16 cellular contexts compared by ENCODE assay signal in genomic region chr13:39516140-39516539, GRCh38.
DNase-seq lines count a peak whose midpoint lies in the region; ATAC-seq and TF ChIP-seq lines count a peak whose summit lies in the region.
"Had no signal": no experiment of that assay in that cellular context is flagged by ENCODE, and none has a peak within 500 bp of the region (broad histone marks: within the 10 kb centered on the region; RNA-seq: fewer than 3 reads in every experiment).

No MANE protein-coding gene starts in this region.

- ATAC-seq in lower lobe of right lung = peak; percentile 58 to 81

- H3K4ac ChIP-seq in H9 (ENCODE audit: low read depth, low read length) = no peak overlapping the region

- H3K79me2 ChIP-seq in OCI-LY7 (ENCODE audit: insufficient read depth, low read depth, low read length) (peaks cover 5% of the 10 kb centered on the region; the same call in 1 of the 2 replicates), H9 (ENCODE audit: insufficient read depth, low read length) (no peaks in the 10 kb centered on the region)

- H3K27me3 ChIP-seq in lower lobe of right lung (ENCODE audit: low read depth) (no peaks in the 10 kb centered on the region), H9 (ENCODE audit: insufficient read depth, low read length) (no peaks in the 10 kb centered on the region)
- H3K27me3 ChIP-seq: dorsolateral prefrontal cortex, thyroid gland had no signal

- no TSS peak for BruUV-seq in OCI-LY7 (replicated peaks; lab: Mats Ljungman, UMichigan)

- H2BK12ac ChIP-seq in H9 (ENCODE audit: insufficient read length, low read depth, low read length) = no peak overlapping the region

- H2AK5ac ChIP-seq in H9 (ENCODE audit: insufficient read length, low read length) = no peak overlapping the region

- H2BK5ac ChIP-seq in H9 (ENCODE audit: insufficient read length, low read length) = no peak overlapping the region

- POLR2A ChIA-PET in OCI-LY7 (lab: Charles Lee) = interaction anchor here (1.2 kb wide), 2 partner anchors 9 to 22 kb away, joined by 3 to 4 read pairs; no protein-coding TSS in a partner anchor

- H3K4me3 Mint-ChIP-seq in H9 = no peak overlapping the region
- H3K4me3 Mint-ChIP-seq: activated CD4-positive, alpha-beta T cell treated with anti-CD3 and anti-CD28 coated beads, Interleukin-2, amount 10 ng/mL, durations not matched to agents 7 days and 5 days had no signal

- H3K4me1 ChIP-seq in lower lobe of right lung (peaks cover 9% of the 10 kb centered on the region), OCI-LY7 (ENCODE audit: insufficient read depth, low read length, poor library complexity, severe bottlenecking) (peaks cover under 1% of the 10 kb centered on the region), H9 (ENCODE audit: insufficient read depth, low read length) (no peaks in the 10 kb centered on the region; the same call in 1 of the 2 replicates)
- H3K4me1 ChIP-seq: thyroid gland had no signal

- no peak overlapping the region for H3K56ac ChIP-seq in H9 (ENCODE audit: insufficient read length, low read depth, low read length)

- H3K23me2 ChIP-seq in H9 (ENCODE audit: insufficient read length, low read depth, low read length, poor library complexity, severe bottlenecking) = no peaks in the 10 kb centered on the region

- no peak overlapping the region for H3K18ac ChIP-seq in H9 (ENCODE audit: insufficient read length, low read depth, low read length)

- H2AFZ ChIP-seq in OCI-LY7 (ENCODE audit: low read length) (no peak overlapping the region), H9 (ENCODE audit: low read length) (no peak overlapping the region)

- H3K14ac ChIP-seq in H9 (ENCODE audit: insufficient read depth, low read length) = no peak overlapping the region

- no peak overlapping the region for H2BK20ac ChIP-seq in H9 (ENCODE audit: low read depth, low read length, poor library complexity, severe bottlenecking)

- TF ChIP-seq CTCF in AG10803 (conservative IDR thresholded peaks at IDR 0.05; ENCODE audit: low read length) (no peak), lower lobe of right lung (IDR thresholded peaks at IDR 0.05) (no peak), OCI-LY7 (conservative IDR thresholded peaks at IDR 0.05; ENCODE audit: low read length) (no peak), H9 (conservative IDR thresholded peaks at IDR 0.05) (no peak)

- DNase-seq in AG10803 (ENCODE audit: low read depth) (peak; percentile 69), NCI-H146 (lab: John Stamatoyannopoulos, UW) (peak; percentile 64), cerebellum (ENCODE audit: low spot score) (peak; percentile 40), lower lobe of right lung (no peak), OCI-LY7 (ENCODE audit: low spot score) (no peak), H9 (no peak), MV-4-11 (lab: John Stamatoyannopoulos, UW) (no peak), DMS53 treated with DMSO at 0.1 percent for 48 hours (lab: John Stamatoyannopoulos, UW; ENCODE audit: unreplicated experiment) (no peak)
- DNase-seq: activated CD4-positive, alpha-beta T cell treated with anti-CD3 and anti-CD28 coated beads, Interleukin-2, amount 10 ng/mL, durations not matched to agents 7 days and 5 days; amygdala; DMS79; posterior cingulate gyrus; stimulated activated CD4-positive, alpha-beta T cell treated with anti-CD3 and anti-CD28 coated beads, Interleukin-1b, Interleukin-23, amount 100 ng/mL, for 48 hours; thyroid gland had no signal

- no peaks in the 10 kb centered on the region for H3K36me3 Mint-ChIP-seq in H9 (ENCODE audit: insufficient read depth in 1 of 3, low read depth in 3 of 3)

- intact Hi-C loops in lower lobe of right lung (cut with DNase I) = no loop called here
- intact Hi-C loops in OCI-LY7 (cut with micrococcal nuclease; ENCODE audit: unreplicated experiment) = no loop called here

- no peak overlapping the region for H4K5ac ChIP-seq in H9 (ENCODE audit: insufficient read length, low read depth, low read length)

- peaks cover 2% of the 10 kb centered on the region; the same call in 1 of the 2 replicates for H3K27me3 Mint-ChIP-seq in H9 (ENCODE audit: low read depth)
- H3K27me3 Mint-ChIP-seq: activated CD4-positive, alpha-beta T cell treated with anti-CD3 and anti-CD28 coated beads, Interleukin-2, amount 10 ng/mL, durations not matched to agents 7 days and 5 days had no signal

- no peak overlapping the region for H3K4me2 ChIP-seq in OCI-LY7 (ENCODE audit: low read length)
- no peak overlapping the region for H3K4me2 ChIP-seq in H9 (ENCODE audit: insufficient read depth, insufficient read length, low read length)

- H3K27ac ChIP-seq in lower lobe of right lung (no peak overlapping the region), OCI-LY7 (ENCODE audit: low read depth, low read length, poor library complexity, severe bottlenecking) (no peak overlapping the region), H9 (ENCODE audit: insufficient read length, low read depth, low read length) (no peak overlapping the region)
- H3K27ac ChIP-seq: RWPE1, thyroid gland had no signal

- no peak overlapping the region for H3K9ac ChIP-seq in H9 (ENCODE audit: extremely low read depth, insufficient read length, low read length)

- H3K9me3 ChIP-seq in lower lobe of right lung = no peaks in the 10 kb centered on the region
- H3K9me3 ChIP-seq in OCI-LY7 (ENCODE audit: low read length) = no peaks in the 10 kb centered on the region
- no peaks in the 10 kb centered on the region for H3K9me3 ChIP-seq in H9 (ENCODE audit: control insufficient read depth, low read depth, low read length)
- H3K9me3 ChIP-seq: thyroid gland had no signal

- H4K8ac ChIP-seq in H9 (replicated peaks; ENCODE audit: insufficient read length, low read depth, low read length) = no peak overlapping the region

- WGBS in H9 (ENCODE audit: extremely low coverage, insufficient read length, low lambda C conversion rate) = no CpG with 5 or more reads among the region's 6 CpGs

- H3K4me3 ChIP-seq in AG10803 (ENCODE audit: low read length) = no peak overlapping the region
- H3K4me3 ChIP-seq in lower lobe of right lung = no peak overlapping the region
- no peak overlapping the region for H3K4me3 ChIP-seq in OCI-LY7 (ENCODE audit: low read depth, low read length, poor library complexity, severe bottlenecking)
- H3K4me3 ChIP-seq: thyroid gland had no signal

- 0 out of 2 replicates have a peak, but pooled peaks cover 5% of the 10 kb centered on the region for H4K20me1 ChIP-seq in OCI-LY7 (ENCODE audit: insufficient read depth, low read length)
- no peaks in the 10 kb centered on the region for H4K20me1 ChIP-seq in H9 (ENCODE audit: control insufficient read depth, insufficient read depth, insufficient read length)

- no peak overlapping the region for H3K23ac ChIP-seq in H9 (ENCODE audit: insufficient read length, low read depth, low read length)

- no peaks in the 10 kb centered on the region for H3K36me3 ChIP-seq in lower lobe of right lung
- no peaks in the 10 kb centered on the region for H3K36me3 ChIP-seq in OCI-LY7 (ENCODE audit: insufficient read depth, low read length)
- H3K36me3 ChIP-seq: thyroid gland had no signal

- H3K9me3 Mint-ChIP-seq in H9 = no peaks in the 10 kb centered on the region; a peak in 1 of 5 replicates
- H3K9me3 Mint-ChIP-seq: activated CD4-positive, alpha-beta T cell treated with anti-CD3 and anti-CD28 coated beads, Interleukin-2, amount 10 ng/mL, durations not matched to agents 7 days and 5 days had no signal

- H2BK120ac ChIP-seq in H9 (ENCODE audit: low read depth, low read length, poor library complexity, severe bottlenecking) = no peak overlapping the region

- CTCF ChIA-PET in OCI-LY7 (lab: Charles Lee; ENCODE audit: unreplicated experiment) = no interaction called here

- H3K27ac Mint-ChIP-seq in H9 = no peak overlapping the region; a peak in 1 of 7 replicates
- H3K27ac Mint-ChIP-seq: activated CD4-positive, alpha-beta T cell treated with anti-CD3 and anti-CD28 coated beads, Interleukin-2, amount 10 ng/mL, durations not matched to agents 7 days and 5 days had no signal

- H3K4me1 Mint-ChIP-seq in H9 = peaks cover 15 to 26% of the 10 kb centered on the region in 2 experiments
- H3K4me1 Mint-ChIP-seq: activated CD4-positive, alpha-beta T cell treated with anti-CD3 and anti-CD28 coated beads, Interleukin-2, amount 10 ng/mL, durations not matched to agents 7 days and 5 days had no signal

- no peak overlapping the region for H2BK15ac ChIP-seq in H9 (ENCODE audit: low read depth, low read length)

- no peak overlapping the region for H4K91ac ChIP-seq in H9 (ENCODE audit: insufficient read length, low read depth, low read length)

- no peak overlapping the region for H3T11ph ChIP-seq in H9 (ENCODE audit: low read length)

- H3K9me2 ChIP-seq in OCI-LY7 (ENCODE audit: insufficient read depth, low read length) = no peaks in the 10 kb centered on the region

- H3K79me1 ChIP-seq in H9 (ENCODE audit: insufficient read depth, low read depth, low read length, poor library complexity, severe bottlenecking) = no peaks in the 10 kb centered on the region

Comparison
In these comparisons a context has a peak if more than half of its experiments do, and no peak if none do; other contexts are left out.
1. DNase-seq: peak in AG10803 (single experiment), NCI-H146 (single experiment) and cerebellum (single experiment); none in lower lobe of right lung (single experiment), OCI-LY7 (single experiment), H9 (single experiment), MV-4-11 (single experiment) and DMS53 treated with DMSO at 0.1 percent for 48 hours (single experiment).